ENCODE assay signal across 9 cellular contexts in the genomic region with DNA sequence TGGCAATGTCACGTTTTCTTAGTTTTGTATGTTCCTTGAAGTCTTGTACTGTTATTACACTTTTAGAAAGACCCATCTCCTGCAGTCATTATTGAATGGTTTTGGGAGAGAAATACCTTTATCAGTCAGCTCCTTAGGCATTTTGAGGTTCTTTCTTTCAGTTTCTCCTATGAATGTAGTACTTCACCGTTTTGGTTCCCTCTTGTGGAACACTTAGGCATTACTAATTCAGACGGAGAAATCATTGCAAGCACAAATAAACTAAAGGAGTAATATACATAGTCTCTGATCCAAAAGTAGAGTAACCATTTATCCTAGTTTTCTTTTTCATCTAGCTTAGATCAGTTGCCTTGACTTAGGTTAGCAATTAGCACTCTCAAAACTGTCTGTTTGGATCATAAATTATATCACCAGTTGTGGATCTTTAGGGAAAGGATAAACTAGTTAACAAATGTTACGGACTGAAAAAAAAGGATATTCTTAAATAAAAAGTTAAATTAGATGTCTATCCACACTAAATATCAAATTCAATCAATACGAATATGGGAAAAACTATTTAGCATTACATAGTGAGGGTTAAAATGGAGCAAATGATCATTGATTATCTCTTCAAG.
DNase-seq lines count a peak whose midpoint lies in the region; ATAC-seq, FAIRE-seq and TF ChIP-seq lines count a peak whose summit lies in the region.
"Had no signal": no experiment of that assay in that cellular context is flagged by ENCODE, and none has a peak within 500 bp of the region (broad histone marks: within the 10 kb centered on the region; RNA-seq: fewer than 3 reads in every experiment).

No MANE protein-coding gene starts in this region.

- H3K4me3 ChIP-seq in GM12864 (ENCODE audit: low read depth, low read length) (no peak overlapping the region), OCI-LY1 (ENCODE audit: low read depth, low read length, poor library complexity, severe bottlenecking) (no peak overlapping the region), keratinocyte (ENCODE audit: control insufficient read depth in 2 of 3, extremely low read depth in 1 of 3, insufficient read depth in 2 of 3, low read depth in 1 of 3, low read length in 3 of 3) (no peak overlapping the region), osteoblast (ENCODE audit: insufficient read depth, low read length) (no peak overlapping the region), sigmoid colon (no peak overlapping the region)

- FAIRE-seq in keratinocyte (lab: Jason Lieb, UNC): no peak

- 50 to 64% methylated on average over 5 of the region's 5 CpGs for WGBS in sigmoid colon, 2 donors

- intact Hi-C loops in sigmoid colon (cut with DNase I): no loop called here

- H3K79me2 ChIP-seq in OCI-LY1 (ENCODE audit: insufficient read depth, low read length) (no peaks in the 10 kb centered on the region), keratinocyte (ENCODE audit: control insufficient read depth, insufficient read depth, low read length) (no peaks in the 10 kb centered on the region), osteoblast (ENCODE audit: insufficient read depth, low read length) (no peaks in the 10 kb centered on the region)

- no peaks in the 10 kb centered on the region for H3K36me3 ChIP-seq in OCI-LY1 (ENCODE audit: insufficient read depth, low read length)
- no peaks in the 10 kb centered on the region for H3K36me3 ChIP-seq in keratinocyte (ENCODE audit: control insufficient read depth in 2 of 2, extremely low read depth in 1 of 2, insufficient read depth in 2 of 2, low read length in 2 of 2)
- H3K36me3 ChIP-seq in osteoblast (ENCODE audit: insufficient read depth, low read length): no peaks in the 10 kb centered on the region
- H3K36me3 ChIP-seq in sigmoid colon: no peaks in the 10 kb centered on the region

- peak; percentile 34 for TF ChIP-seq CTCF in GM12864 (IDR thresholded peaks at IDR 0.05; ENCODE audit: low read depth, low read length, missing control alignments)
- TF ChIP-seq CTCF in OCI-LY1 (IDR thresholded peaks at IDR 0.05; ENCODE audit: low read length): peak; percentile 51; the same call in 1 of the 2 replicates
- peak in 2 of 3 experiments; percentile 32 to 51 for TF ChIP-seq CTCF in keratinocyte (optimal IDR thresholded peaks at IDR 0.05 in 1 of 3, IDR thresholded peaks at IDR 0.05 in 1 of 3, conservative IDR thresholded peaks at IDR 0.05 in 1 of 3; ENCODE audit: extremely low read depth in 1 of 3, insufficient read depth in 2 of 3, low read length in 3 of 3)
- no peak for TF ChIP-seq CTCF in osteoblast (IDR thresholded peaks at IDR 0.05; ENCODE audit: extremely low read depth, low read depth, low read length)
- TF ChIP-seq CTCF in sigmoid colon (IDR thresholded peaks at IDR 0.05): no peak

- H3K4me1 ChIP-seq in OCI-LY1 (ENCODE audit: insufficient read depth, low read length, severe bottlenecking): no peaks in the 10 kb centered on the region
- no peaks in the 10 kb centered on the region for H3K4me1 ChIP-seq in keratinocyte (ENCODE audit: control insufficient read depth, extremely low read depth, insufficient read depth, low read length)
- no peaks in the 10 kb centered on the region for H3K4me1 ChIP-seq in osteoblast (ENCODE audit: insufficient read depth, low read length)
- H3K4me1 ChIP-seq in sigmoid colon: no peaks in the 10 kb centered on the region

- H3K27ac ChIP-seq in OCI-LY1 (ENCODE audit: low read depth, low read length, poor library complexity, severe bottlenecking) (no peak overlapping the region), keratinocyte (ENCODE audit: control insufficient read depth, insufficient read depth, low read length) (no peak overlapping the region), osteoblast (ENCODE audit: low read depth, low read length) (no peak overlapping the region), sigmoid colon (no peak overlapping the region)

- H3F3A ChIP-seq in OCI-LY1 (ENCODE audit: insufficient read depth, low read length): no peaks in the 10 kb centered on the region

- DNase-seq in GM12864 (ENCODE audit: low read depth) (no peak), keratinocyte (ENCODE audit: low read depth, low spot score) (no peak), osteoblast (ENCODE audit: insufficient read length, low spot score, missing footprints) (no peak), sigmoid colon (no peak)
- no peak for DNase-seq in activated T-cell treated with anti-CD3 and anti-CD28 coated beads, Interleukin-2, amount 50 U/mL, for 48 hours
- DNase-seq: occipital lobe had no signal

- H3K4me2 ChIP-seq in OCI-LY1 (ENCODE audit: low read length) (no peak overlapping the region), keratinocyte (ENCODE audit: control insufficient read depth, extremely low read depth, insufficient read depth, low read depth, low read length) (no peak overlapping the region), osteoblast (ENCODE audit: insufficient read depth, low read length) (no peak overlapping the region)

- H3K27me3 ChIP-seq in OCI-LY1 (ENCODE audit: insufficient read depth, low read length): no peaks in the 10 kb centered on the region
- H3K27me3 ChIP-seq in keratinocyte (ENCODE audit: control insufficient read depth, extremely low read depth, insufficient read depth, low read length): no peaks in the 10 kb centered on the region
- no peaks in the 10 kb centered on the region for H3K27me3 ChIP-seq in osteoblast (ENCODE audit: insufficient read depth, low read length)
- H3K27me3 ChIP-seq in sigmoid colon: no peaks in the 10 kb centered on the region

- H2AFZ ChIP-seq in OCI-LY1 (ENCODE audit: low read length) (no peak overlapping the region), keratinocyte (ENCODE audit: control insufficient read depth, low read length) (no peak overlapping the region), osteoblast (ENCODE audit: low read length) (no peak overlapping the region)

- TF ChIP-seq POLR2A in sigmoid colon (IDR thresholded peaks at IDR 0.05): no peak

- TF ChIP-seq EP300 in sigmoid colon (IDR thresholded peaks at IDR 0.05): no peak

- H4K20me1 ChIP-seq in OCI-LY1 (ENCODE audit: insufficient read depth, low read length) (no peaks in the 10 kb centered on the region), keratinocyte (ENCODE audit: control insufficient read depth, extremely low read depth, insufficient read depth, low read length) (no peaks in the 10 kb centered on the region), osteoblast (ENCODE audit: insufficient read depth, low read length) (no peaks in the 10 kb centered on the region)

- dilution Hi-C loops in keratinocyte (cut with MboI; ENCODE audit: extremely low pct_ligation_motif_present, low sequenced_read_pairs): no loop called here

- no peaks in the 10 kb centered on the region for H3K9me2 ChIP-seq in OCI-LY1 (ENCODE audit: low read depth, low read length)

- no peaks in the 10 kb centered on the region for H3K9me1 ChIP-seq in keratinocyte (ENCODE audit: control insufficient read depth, extremely low read depth, insufficient read depth, low read length)

- peak; percentile 94 for ATAC-seq in HG02981 (IDR thresholded peaks at IDR 0.05; ENCODE audit: unreplicated experiment)
- no peak for ATAC-seq in GM19463 (IDR thresholded peaks at IDR 0.05; ENCODE audit: unreplicated experiment)

- no peak overlapping the region for H3K9ac ChIP-seq in OCI-LY1 (ENCODE audit: low read length)
- no peak overlapping the region for H3K9ac ChIP-seq in keratinocyte (ENCODE audit: control insufficient read depth, extremely low read depth, insufficient read depth, low read length)

- H3K9me3 ChIP-seq in OCI-LY1 (ENCODE audit: low read length) (no peaks in the 10 kb centered on the region), keratinocyte (ENCODE audit: control insufficient read depth, low read depth, low read length) (no peaks in the 10 kb centered on the region), osteoblast (ENCODE audit: low read depth, low read length) (peaks cover 2% of the 10 kb centered on the region), sigmoid colon (peaks cover 0 to 5% (median 0%) of the 10 kb centered on the region in 4 donors)

Comparison
In these comparisons a context has a peak if more than half of its experiments do, and no peak if none do; other contexts are left out.
1. CTCF ChIP-seq: peak in GM12864 (single experiment), OCI-LY1 (single experiment) and keratinocyte (2 of 3); none in osteoblast (single experiment) and sigmoid colon (0 of 4).